12 cellular contexts compared by ENCODE assay signal in genomic region chr11:2445948-2446551, GRCh38. TPM values are rescaled to one million over a fixed set of nuclear protein-coding genes. Genes with fewer than 3 reads are reported as not detected.
A peak's percentile ranks its signal among the peaks of the same experiment; 100 is the strongest.
DNase-seq lines count a peak whose midpoint lies in the region; TF ChIP-seq lines count a peak whose summit lies in the region.
"Had no signal": no experiment of that assay in that cellular context is flagged by ENCODE, and none has a peak within 500 bp of the region (broad histone marks: within the 10 kb centered on the region; RNA-seq: fewer than 3 reads in every experiment).

No MANE protein-coding gene starts in this region.

- no peak overlapping the region for H3K27ac Mint-ChIP-seq in Caco-2 (ENCODE audit: unreplicated experiment)

- H3K4me1 ChIP-seq in Caco-2 (no peaks in the 10 kb centered on the region), OCI-LY7 (ENCODE audit: insufficient read depth, low read length, poor library complexity, severe bottlenecking) (peaks cover 21% of the 10 kb centered on the region), esophagus muscularis mucosa (peaks cover 25 to 32% (median 30%) of the 10 kb centered on the region in 4 donors), osteoblast (ENCODE audit: insufficient read depth, low read length) (no peaks in the 10 kb centered on the region)

- TF ChIP-seq EP300 in esophagus muscularis mucosa (IDR thresholded peaks at IDR 0.05) = no peak

- POLR2A ChIA-PET in Caco-2 (lab: Charles Lee) (interaction anchor here (0.6 kb wide), 1 partner anchor 68 kb away, joined by 3 read pairs; no protein-coding TSS in a partner anchor), OCI-LY7 (lab: Charles Lee) (no interaction called here)

- intact Hi-C loops in Caco-2 (cut with micrococcal nuclease; ENCODE audit: unreplicated experiment) = no loop called here
- intact Hi-C loops in OCI-LY7 (cut with micrococcal nuclease; ENCODE audit: unreplicated experiment) = no loop called here
- intact Hi-C loops in esophagus muscularis mucosa (cut with DNase I) = no loop called here

- H3K27me3 ChIP-seq in Caco-2 (replicated peaks; ENCODE audit: control insufficient read depth, insufficient read depth, low read length) = peaks cover 6% of the 10 kb centered on the region
- peaks cover 0 to 93% (median 24%) of the 10 kb centered on the region in 4 donors for H3K27me3 ChIP-seq in esophagus muscularis mucosa
- H3K27me3 ChIP-seq in osteoblast (ENCODE audit: insufficient read depth, low read length) = peaks cover 25% of the 10 kb centered on the region
- H3K27me3 ChIP-seq in brain microvascular endothelial cell (replicated peaks) = peaks cover 49% of the 10 kb centered on the region

- no peak overlapping the region for H3K4me3 ChIP-seq in Caco-2 (ENCODE audit: low read depth, low read length)
- no peak overlapping the region for H3K4me3 ChIP-seq in OCI-LY7 (ENCODE audit: low read depth, low read length, poor library complexity, severe bottlenecking)
- peak overlapping the region; percentile 39 to 60 (median 43) for H3K4me3 ChIP-seq in esophagus muscularis mucosa
- H3K4me3 ChIP-seq in osteoblast (ENCODE audit: insufficient read depth, low read length) = no peak overlapping the region
- no peak overlapping the region for H3K4me3 ChIP-seq in brain microvascular endothelial cell (ENCODE audit: low read depth, low read length)

- in situ Hi-C loops in brain microvascular endothelial cell (cut with HindIII; ENCODE audit: low pct_ligation_motif_present, low sequenced_read_pairs) = no loop called here

- no peak overlapping the region for H3K27ac ChIP-seq in OCI-LY7 (ENCODE audit: low read depth, low read length, poor library complexity, severe bottlenecking)
- H3K27ac ChIP-seq in esophagus muscularis mucosa (replicated peaks in 1 of 4) = no peak overlapping the region
- H3K27ac ChIP-seq in osteoblast (ENCODE audit: low read depth, low read length) = no peak overlapping the region
- no peak overlapping the region for H3K27ac ChIP-seq in brain microvascular endothelial cell

- no peaks in the 10 kb centered on the region for H3K4me1 Mint-ChIP-seq in Caco-2 (ENCODE audit: low read depth, unreplicated experiment)

- no peaks in the 10 kb centered on the region for H3K9me3 Mint-ChIP-seq in Caco-2 (ENCODE audit: unreplicated experiment)
- H3K9me3 Mint-ChIP-seq: activated naive CD4-positive, alpha-beta T cell treated with anti-CD3 and anti-CD28 coated beads, Interleukin-2, amount 50 U/mL, for 72 hours had no signal

- no peaks in the 10 kb centered on the region for H3K36me3 ChIP-seq in Caco-2 (ENCODE audit: control insufficient read depth, insufficient read depth, low read length)
- H3K36me3 ChIP-seq in OCI-LY7 (ENCODE audit: insufficient read depth, low read length) = no peaks in the 10 kb centered on the region
- no peaks in the 10 kb centered on the region for H3K36me3 ChIP-seq in esophagus muscularis mucosa
- H3K36me3 ChIP-seq in osteoblast (ENCODE audit: insufficient read depth, low read length) = no peaks in the 10 kb centered on the region
- no peaks in the 10 kb centered on the region for H3K36me3 ChIP-seq in brain microvascular endothelial cell (replicated peaks)

- peak overlapping the region; percentile 70 for H3K4me3 Mint-ChIP-seq in Caco-2 (ENCODE audit: unreplicated experiment)

- CTCF ChIA-PET in Caco-2 (lab: Charles Lee) = interaction anchor here (0.6 kb wide), 1 partner anchor 26 kb away, joined by 3 read pairs; no protein-coding TSS in a partner anchor
- CTCF ChIA-PET in OCI-LY7 (lab: Charles Lee; ENCODE audit: unreplicated experiment) = no interaction called here

- no peak overlapping the region for H2AFZ ChIP-seq in OCI-LY7 (ENCODE audit: low read length)
- no peak overlapping the region for H2AFZ ChIP-seq in osteoblast (ENCODE audit: low read length)

- H3K4me2 ChIP-seq in OCI-LY7 (ENCODE audit: low read length) (peak overlapping the region; percentile 30; the same call in 1 of the 2 replicates), osteoblast (ENCODE audit: insufficient read depth, low read length) (no peak overlapping the region)

- H3K79me2 ChIP-seq in OCI-LY7 (ENCODE audit: insufficient read depth, low read depth, low read length) = no peaks in the 10 kb centered on the region
- no peaks in the 10 kb centered on the region for H3K79me2 ChIP-seq in osteoblast (ENCODE audit: insufficient read depth, low read length)

- DNase-seq in Caco-2 (no peak), OCI-LY7 (ENCODE audit: low spot score) (no peak), esophagus muscularis mucosa (ENCODE audit: extremely low spot score) (no peak), osteoblast (ENCODE audit: insufficient read length, low spot score, missing footprints) (peak; percentile 92), superior temporal gyrus (ENCODE audit: extremely low spot score) (no peak), UCSD-AML1 (lab: John Stamatoyannopoulos, UW; ENCODE audit: unreplicated experiment) (no peak), NCI-H1694 treated with DMSO at 0.1 percent for 48 hours (lab: John Stamatoyannopoulos, UW) (no peak), brain microvascular endothelial cell (no peak)

- H3K9me2 ChIP-seq in OCI-LY7 (ENCODE audit: insufficient read depth, low read length) = no peaks in the 10 kb centered on the region

- no peaks in the 10 kb centered on the region for H4K20me1 ChIP-seq in OCI-LY7 (ENCODE audit: insufficient read depth, low read length)
- no peaks in the 10 kb centered on the region for H4K20me1 ChIP-seq in osteoblast (ENCODE audit: insufficient read depth, low read length)

- no peaks in the 10 kb centered on the region for H3K36me3 Mint-ChIP-seq in Caco-2 (ENCODE audit: insufficient read depth, unreplicated experiment)
- H3K36me3 Mint-ChIP-seq: activated naive CD4-positive, alpha-beta T cell treated with anti-CD3 and anti-CD28 coated beads, Interleukin-2, amount 50 U/mL, for 72 hours had no signal

- peaks cover 13% of the 10 kb centered on the region for H3K27me3 Mint-ChIP-seq in Caco-2 (ENCODE audit: insufficient read depth, unreplicated experiment)

- TF ChIP-seq CTCF in Caco-2 (IDR thresholded peaks at IDR 0.05; ENCODE audit: insufficient read depth in 1 of 2, low read depth in 1 of 2, low read length in 1 of 2, severe bottlenecking in 1 of 2, unreplicated experiment in 1 of 2) = no peak
- TF ChIP-seq CTCF in OCI-LY7 (conservative IDR thresholded peaks at IDR 0.05; ENCODE audit: low read length) = no peak
- TF ChIP-seq CTCF in esophagus muscularis mucosa (IDR thresholded peaks at IDR 0.05) = no peak
- no peak for TF ChIP-seq CTCF in osteoblast (IDR thresholded peaks at IDR 0.05; ENCODE audit: extremely low read depth, low read depth, low read length)
- no peak for TF ChIP-seq CTCF in brain microvascular endothelial cell (IDR thresholded peaks at IDR 0.05; ENCODE audit: low read depth, low read length, missing control alignments)

- WGBS in esophagus muscularis mucosa = 79% methylated on average over 11 of the region's 16 CpGs

- no peak for TF ChIP-seq POLR2A in esophagus muscularis mucosa (IDR thresholded peaks at IDR 0.05; ENCODE audit: low read depth)

- H3K9me3 ChIP-seq in Caco-2 (no peaks in the 10 kb centered on the region), OCI-LY7 (ENCODE audit: low read length) (no peaks in the 10 kb centered on the region), esophagus muscularis mucosa (peaks cover 0 to 9% (median 0%) of the 10 kb centered on the region in 4 donors), osteoblast (ENCODE audit: low read depth, low read length) (no peaks in the 10 kb centered on the region)

- BruUV-seq in Caco-2 (replicated peaks; lab: Mats Ljungman, UMichigan) = no TSS peak
- BruUV-seq in OCI-LY7 (replicated peaks; lab: Mats Ljungman, UMichigan) = no TSS peak

RNA-seq across cellular contexts. Expression of gene KCNQ1, which starts 1.2 kb away (rescaled TPM):
- total RNA-seq in Caco-2 (2022) (0.72 and 1.0 TPM in 2 replicates), OCI-LY7 (2022) (1.3 and 1.8 TPM in 2 replicates), esophagus muscularis mucosa (1 to 10 TPM; 2.1 to 5.9 (median 4.3) TPM), osteoblast (not detected in 2 replicates)
- total RNA-seq in OCI-LY7 (2014; rRNA removed; shearing (Covaris generic)) = 0.22 and 0.72 TPM in 2 replicates
- total RNA-seq: Daoy had no signal

RNA-seq across cellular contexts. Expression of gene TRPM5, which starts 1.7 kb away (rescaled TPM):
- total RNA-seq in Caco-2 (2022) = not detected in 2 replicates
- not detected in 2 replicates for total RNA-seq in OCI-LY7 (2014; rRNA removed; shearing (Covaris generic))
- total RNA-seq in OCI-LY7 (2022) = not detected in 2 replicates
- total RNA-seq in esophagus muscularis mucosa = not detected
- total RNA-seq in osteoblast = under 0.01 TPM in 1 of 2 replicates, not detected in the other
- total RNA-seq: activated naive CD4-positive, alpha-beta T cell treated with anti-CD3 and anti-CD28 coated beads, Interleukin-2, amount 50 U/mL, for 72 hours; epithelial cell of proximal tubule; SK-MEL-5 had no signal

RNA-seq across cellular contexts. Expression of gene TSSC4, which starts 45.5 kb away (rescaled TPM):
- total RNA-seq in Caco-2 (2022) (46.2 and 60.9 TPM in 2 replicates), OCI-LY7 (2022) (41.3 and 50.9 TPM in 2 replicates), esophagus muscularis mucosa (10 to 100 TPM; 46.9 to 76.9 (median 70.6) TPM), osteoblast (42.4 and 46.7 TPM in 2 replicates)
- total RNA-seq in OCI-LY7 (2014; rRNA removed; shearing (Covaris generic)) = 40.4 and 43.5 TPM in 2 replicates

Comparison
In these comparisons a context has a peak if more than half of its experiments do, and no peak if none do; other contexts are left out.
1. H3K4me3 ChIP-seq: peak in esophagus muscularis mucosa (4 of 4); none in Caco-2 (single experiment), OCI-LY7 (single experiment), osteoblast (single experiment) and brain microvascular endothelial cell (single experiment).